In the genomic region with DNA sequence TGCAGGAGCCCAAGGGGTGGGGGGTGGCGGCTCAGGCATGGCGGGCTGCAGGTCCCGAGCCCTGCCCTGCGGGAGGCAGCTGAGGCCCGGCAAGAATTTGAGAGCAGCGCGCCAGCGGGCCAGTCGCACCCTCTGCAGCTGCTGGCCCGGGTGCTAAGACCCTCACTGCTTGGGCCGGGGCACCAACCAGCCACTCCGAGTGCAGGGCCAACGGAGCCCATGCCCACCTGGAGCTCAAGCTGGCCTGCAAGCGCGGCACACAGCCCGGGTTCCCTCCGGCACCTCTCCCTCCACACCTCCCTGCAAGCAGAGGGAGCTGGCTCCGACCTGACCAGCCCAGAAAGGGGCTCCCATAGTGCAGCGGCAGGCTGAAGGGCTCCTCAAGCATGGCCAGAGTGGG, we compare ENCODE assay signal across 26 cellular contexts.
DNase-seq lines count a peak whose midpoint lies in the region; ATAC-seq, FAIRE-seq and TF ChIP-seq lines count a peak whose summit lies in the region.
"Had no signal": no experiment of that assay in that cellular context is flagged by ENCODE, and none has a peak within 500 bp of the region (broad histone marks: within the 10 kb centered on the region; RNA-seq: fewer than 3 reads in every experiment).

No MANE protein-coding gene starts in this region.

- TF ChIP-seq RAD21 in K562 (CRISPR knock-in tag; conservative IDR thresholded peaks at IDR 0.05 in 1 of 2, IDR thresholded peaks at IDR 0.05 in 1 of 2), result no peak
- no peak for TF ChIP-seq RAD21 in H1 (IDR thresholded peaks at IDR 0.05 in 1 of 2, conservative IDR thresholded peaks at IDR 0.05 in 1 of 2; ENCODE audit: low read depth in 2 of 2, low read length in 2 of 2)

- no peak for FAIRE-seq in K562 (lab: Jason Lieb, UNC)
- no peak for FAIRE-seq in H1 (lab: Jason Lieb, UNC)
- FAIRE-seq: A549, D721Med, GM12891, GM18507 had no signal

- POLR2A ChIA-PET in K562 (lab: Yijun Ruan, JAX) (no interaction called here), H1 (lab: Charles Lee; ENCODE audit: partially characterized antibody) (no interaction called here)

- H3K27me3 Mint-ChIP-seq in glutamatergic neuron (ENCODE audit: unreplicated experiment), result peaks cover 2% of the 10 kb centered on the region
- H3K27me3 Mint-ChIP-seq: CD4-positive, alpha-beta T cell had no signal

- H2AFZ ChIP-seq in K562 (ENCODE audit: low read depth, low read length), result no peak overlapping the region
- no peak overlapping the region for H2AFZ ChIP-seq in H1 (ENCODE audit: low read length)
- no peak overlapping the region for H2AFZ ChIP-seq in neuronal stem cell (ENCODE audit: low read length)
- H2AFZ ChIP-seq: GM23338 had no signal

- TF ChIP-seq EP300 in K562 (IDR thresholded peaks at IDR 0.05; ENCODE audit: low read length), result no peak
- TF ChIP-seq EP300 in H1 (IDR thresholded peaks at IDR 0.05; ENCODE audit: borderline replicate concordance in 1 of 2, low read depth in 2 of 2, low read length in 2 of 2), result no peak

- H3K79me2 ChIP-seq in K562 (ENCODE audit: control insufficient read depth, insufficient read depth, low read length), result peaks cover 66% of the 10 kb centered on the region
- H3K79me2 ChIP-seq in H1 (ENCODE audit: control insufficient read depth in 1 of 2, insufficient read depth in 2 of 2, low read length in 2 of 2), result no peaks in the 10 kb centered on the region

- TF ChIP-seq CTCF in left ventricle myocardium inferior (IDR thresholded peaks at IDR 0.05; ENCODE audit: borderline replicate concordance) (no peak), K562 (IDR thresholded peaks at IDR 0.05 in 2 of 3, conservative IDR thresholded peaks at IDR 0.05 in 1 of 3; ENCODE audit: insufficient read depth in 2 of 3, low read depth in 1 of 3, low read length in 3 of 3) (no peak), H1 (IDR thresholded peaks at IDR 0.05; ENCODE audit: control extremely low read depth in 1 of 3, insufficient read depth in 1 of 3, low read depth in 1 of 3, low read length in 3 of 3) (no peak), glutamatergic neuron (IDR thresholded peaks at IDR 0.05; ENCODE audit: partially characterized antibody, unreplicated experiment) (no peak)

- TF ChIP-seq POLR2A in K562 (conservative IDR thresholded peaks at IDR 0.05) (no peak), H1 (IDR thresholded peaks at IDR 0.05; ENCODE audit: control extremely low read depth in 1 of 2, low read depth in 2 of 2, low read length in 2 of 2) (no peak)

- no peak overlapping the region for H3K4ac ChIP-seq in H1 (replicated peaks; ENCODE audit: insufficient read length, low read depth, low read length)
- no peak overlapping the region for H3K4ac ChIP-seq in neuronal stem cell (ENCODE audit: low read length)

- BruUV-seq in K562 (replicated peaks; lab: Mats Ljungman, UMichigan), result no TSS peak

- H3K23ac ChIP-seq in H1 (ENCODE audit: insufficient read length) (no peak overlapping the region), neuronal stem cell (ENCODE audit: low read depth, low read length, poor library complexity) (peak overlapping the region; percentile 31)

- H3K79me1 ChIP-seq in H1 (ENCODE audit: low read depth, low read length) (no peaks in the 10 kb centered on the region), neuronal stem cell (ENCODE audit: low read depth, low read length) (no peaks in the 10 kb centered on the region)

- H4K5ac ChIP-seq in H1 (ENCODE audit: insufficient read length, low read depth, low read length), result no peak overlapping the region

- in situ Hi-C loops in K562 (cut with MboI), result no loop called here

- H3K4me1 Mint-ChIP-seq in glutamatergic neuron (ENCODE audit: low read depth, unreplicated experiment), result no peaks in the 10 kb centered on the region
- H3K4me1 Mint-ChIP-seq: CD14-positive monocyte; CD8-positive, alpha-beta memory T cell had no signal

- ATAC-seq in Right ventricle myocardium inferior, result no peak
- ATAC-seq in K562, result no peak
- ATAC-seq: A549, GM23338 had no signal

- intact Hi-C loops in Right ventricle myocardium inferior (cut with DNase I), result no loop called here
- intact Hi-C loops in left ventricle myocardium inferior (cut with micrococcal nuclease), result no loop called here
- intact Hi-C loops in K562 (cut with micrococcal nuclease), result no loop called here

- no peak overlapping the region for H3K4me3 Mint-ChIP-seq in glutamatergic neuron (ENCODE audit: unreplicated experiment)
- H3K4me3 Mint-ChIP-seq: CD14-positive monocyte; CD4-positive, alpha-beta T cell; CD8-positive, alpha-beta memory T cell; GM23338 had no signal

- no peaks in the 10 kb centered on the region for H3K36me3 ChIP-seq in left ventricle myocardium inferior
- H3K36me3 ChIP-seq in K562 (ENCODE audit: control insufficient read depth, insufficient read depth, low read length), result peaks cover 31% of the 10 kb centered on the region; the same call in 2 of the 3 replicates
- no peaks in the 10 kb centered on the region for H3K36me3 ChIP-seq in H1 (ENCODE audit: control insufficient read depth in 2 of 4, insufficient read depth in 4 of 4, low read length in 3 of 4)
- H3K36me3 ChIP-seq in neuronal stem cell (replicated peaks in 1 of 2; ENCODE audit: control insufficient read depth in 2 of 2, insufficient read depth in 2 of 2, low read length in 2 of 2), result no peaks in the 10 kb centered on the region
- H3K36me3 ChIP-seq: BE2C; BLaER1 treated with 17β-estradiol and CSF1 and Interleukin-3, amounts not matched to agents 10 nM and 100 nM had no signal

- H3K9me3 ChIP-seq in left ventricle myocardium inferior (replicated peaks), result peaks cover 36% of the 10 kb centered on the region
- H3K9me3 ChIP-seq in K562 (replicated peaks; ENCODE audit: control insufficient read depth, insufficient read depth, low read depth, low read length), result peaks cover 14% of the 10 kb centered on the region
- H3K9me3 ChIP-seq in H1 (ENCODE audit: insufficient read depth in 2 of 2, low read depth in 1 of 2, low read length in 1 of 2), result peaks cover 0 to 8% of the 10 kb centered on the region in 2 experiments; a peak in 1 of 4 replicates
- H3K9me3 ChIP-seq in neuronal stem cell (replicated peaks in 1 of 2; ENCODE audit: control insufficient read depth in 2 of 2, insufficient read depth in 1 of 2, low read depth in 1 of 2, low read length in 2 of 2), result peaks cover 0 to 4% of the 10 kb centered on the region in 2 donors
- H3K9me3 ChIP-seq: A549, BE2C had no signal

- no peak overlapping the region for H3K27ac Mint-ChIP-seq in glutamatergic neuron (ENCODE audit: unreplicated experiment)
- H3K27ac Mint-ChIP-seq: CD14-positive monocyte; CD4-positive, alpha-beta T cell; CD8-positive, alpha-beta memory T cell; GM23338 had no signal

- no peaks in the 10 kb centered on the region for H3K23me2 ChIP-seq in H1 (ENCODE audit: low read depth, low read length)

- CTCF ChIA-PET in K562 (lab: Yijun Ruan, JAX; ENCODE audit: low intra/inter-chr PET ratio) (no interaction called here), H1 (lab: Charles Lee; ENCODE audit: partially characterized antibody) (interaction anchor here (0.8 kb wide), 1 partner anchor 10 kb away, joined by 3 read pairs; no protein-coding TSS in a partner anchor)

- H3K9ac ChIP-seq in K562 (ENCODE audit: insufficient read depth in 1 of 2, low read depth in 2 of 2, low read length in 2 of 2), result no peak overlapping the region
- H3K9ac ChIP-seq in H1 (replicated peaks in 1 of 4; ENCODE audit: extremely low read depth in 1 of 4, low read depth in 3 of 4, low read length in 3 of 4), result no peak overlapping the region
- no peak overlapping the region for H3K9ac ChIP-seq in neuronal stem cell (ENCODE audit: low read depth, low read length, poor library complexity)
- H3K9ac ChIP-seq: BLaER1 treated with 17β-estradiol and CSF1 and Interleukin-3, amounts not matched to agents 10 nM and 100 nM had no signal

- H3K9me1 ChIP-seq in K562 (ENCODE audit: control insufficient read depth, insufficient read depth, low read length), result no peaks in the 10 kb centered on the region

- peaks cover 15% of the 10 kb centered on the region for H3K36me3 Mint-ChIP-seq in glutamatergic neuron (ENCODE audit: unreplicated experiment)
- H3K36me3 Mint-ChIP-seq: CD14-positive monocyte; CD8-positive, alpha-beta memory T cell had no signal

- no peak overlapping the region for H3K14ac ChIP-seq in H1 (ENCODE audit: insufficient read length)
- no peak overlapping the region for H3K14ac ChIP-seq in neuronal stem cell (ENCODE audit: low read length)

- DNase-seq in Right ventricle myocardium inferior (ENCODE audit: missing footprints), result peak; percentile 50
- no peak for DNase-seq in left ventricle myocardium inferior
- DNase-seq in K562 (ENCODE audit: extremely low read depth in 1 of 4, low spot score in 3 of 4), result no peak
- no peak for DNase-seq in H1 (ENCODE audit: low read depth in 1 of 2, low spot score in 2 of 2)
- DNase-seq in neuronal stem cell (ENCODE audit: low spot score), result no peak
- no peak for DNase-seq in glutamatergic neuron
- no peak for DNase-seq in nucleus accumbens (lab: John Stamatoyannopoulos, UW)
- DNase-seq: 8988T; ACHN; AML-193; BE2C; CD4-positive, alpha-beta T cell; DMS 273 treated with DMSO at 0.1 percent for 48 hours; DMS53; DMS79 treated with DMSO at 0.1 percent for 48 hours; GF-D8; H7; HCEC 1CT had no signal

- H3K18ac ChIP-seq in H1 (ENCODE audit: extremely low read depth, low read length) (no peak overlapping the region), neuronal stem cell (ENCODE audit: low read length) (peak overlapping the region; percentile 38)

- H2BK12ac ChIP-seq in H1 (ENCODE audit: low read depth, low read length) (no peak overlapping the region), neuronal stem cell (ENCODE audit: low read length) (no peak overlapping the region)

- 74% methylated on average over 7 of the region's 19 CpGs for WGBS in K562 (ENCODE audit: insufficient coverage, low coverage, missing lambda C conversion rate)
- 86% methylated on average over 15 of the region's 19 CpGs; no CpG with 5 or more reads in 1 of the 2 experiments for WGBS in H1 (ENCODE audit: extremely low coverage in 1 of 2, insufficient coverage in 1 of 2, insufficient read length in 1 of 2, insufficient replicate concordance in 2 of 2, low coverage in 1 of 2, low lambda C conversion rate in 2 of 2, missing lambda C conversion rate in 1 of 2), 2 experiments
- no CpG with 5 or more reads among the region's 19 CpGs for WGBS in neuronal stem cell (ENCODE audit: extremely low coverage in 2 of 2, insufficient read length in 2 of 2, insufficient replicate concordance in 1 of 2), 2 donors

- H2BK5ac ChIP-seq in H1 (ENCODE audit: low read depth, low read length) (no peak overlapping the region), neuronal stem cell (ENCODE audit: low read length) (no peak overlapping the region)

- no peak overlapping the region for H2AK5ac ChIP-seq in H1 (ENCODE audit: low read depth, low read length)
- no peak overlapping the region for H2AK5ac ChIP-seq in neuronal stem cell (ENCODE audit: low read depth, low read length)

- H4K8ac ChIP-seq in H1 (ENCODE audit: extremely low read depth, insufficient read depth, low read length) (peak overlapping the region; percentile 51; the same call in 1 of the 2 replicates), neuronal stem cell (ENCODE audit: low read depth, low read length) (no peak overlapping the region)

- no peak overlapping the region for H2BK15ac ChIP-seq in H1 (ENCODE audit: low read length)
- H2BK15ac ChIP-seq in neuronal stem cell (ENCODE audit: low read length), result no peak overlapping the region

- H3K4me1 ChIP-seq in left ventricle myocardium inferior (no peaks in the 10 kb centered on the region), K562 (replicated peaks in 1 of 2; ENCODE audit: control insufficient read depth in 2 of 2, insufficient read depth in 2 of 2, low read length in 2 of 2) (no peaks in the 10 kb centered on the region), H1 (replicated peaks in 1 of 4; ENCODE audit: control insufficient read depth in 3 of 4, insufficient read depth in 4 of 4, low read length in 3 of 4) (no peaks in the 10 kb centered on the region), neuronal stem cell (ENCODE audit: control insufficient read depth in 2 of 2, insufficient read depth in 1 of 2, low read depth in 1 of 2, low read length in 2 of 2) (no peaks in the 10 kb centered on the region)
- H3K4me1 ChIP-seq: A549; BE2C; BLaER1 treated with 17β-estradiol and CSF1 and Interleukin-3, amounts not matched to agents 10 nM and 100 nM had no signal

- no peak overlapping the region for H4K91ac ChIP-seq in H1 (replicated peaks; ENCODE audit: insufficient read length, low read length)
- H4K91ac ChIP-seq in neuronal stem cell (ENCODE audit: low read depth, low read length, poor library complexity), result no peak overlapping the region

- no peak overlapping the region for H3K56ac ChIP-seq in H1 (replicated peaks; ENCODE audit: insufficient read length, low read depth, low read length)

- H3K4me2 ChIP-seq in K562 (ENCODE audit: insufficient read depth, low read length), result no peak overlapping the region
- H3K4me2 ChIP-seq in H1 (ENCODE audit: insufficient read depth in 1 of 2, low read depth in 2 of 2, low read length in 2 of 2), result no peak overlapping the region
- no peak overlapping the region for H3K4me2 ChIP-seq in neuronal stem cell (ENCODE audit: insufficient read depth, low read length, poor library complexity, severe bottlenecking)
- H3K4me2 ChIP-seq: A549; BLaER1 treated with 17β-estradiol and CSF1 and Interleukin-3, amounts not matched to agents 10 nM and 100 nM; GM23338 had no signal

- H3K4me3 ChIP-seq in left ventricle myocardium inferior (no peak overlapping the region), K562 (no peak overlapping the region), H1 (ENCODE audit: extremely low read depth in 1 of 4, insufficient read depth in 2 of 4, low read depth in 3 of 4, low read length in 4 of 4) (no peak overlapping the region), neuronal stem cell (ENCODE audit: low read length in 2 of 2) (no peak overlapping the region)
- H3K4me3 ChIP-seq: A549; BLaER1 treated with 17β-estradiol and CSF1 and Interleukin-3, amounts not matched to agents 10 nM and 100 nM; GM23338 had no signal

- no peak overlapping the region for H3K27ac ChIP-seq in left ventricle myocardium inferior (replicated peaks)
- no peak overlapping the region for H3K27ac ChIP-seq in K562 (ENCODE audit: extremely low read depth, low read depth, low read length)
- H3K27ac ChIP-seq in H1 (ENCODE audit: low read depth, low read length), result no peak overlapping the region
- H3K27ac ChIP-seq in neuronal stem cell (replicated peaks; ENCODE audit: low read length), result no peak overlapping the region
- H3K27ac ChIP-seq: A549; BLaER1 treated with 17β-estradiol and CSF1 and Interleukin-3, amounts not matched to agents 10 nM and 100 nM had no signal

- no peak overlapping the region for H2BK120ac ChIP-seq in H1 (replicated peaks; ENCODE audit: low read depth, low read length)
- no peak overlapping the region for H2BK120ac ChIP-seq in neuronal stem cell (ENCODE audit: low read depth, low read length)

- peaks cover 5% of the 10 kb centered on the region for H3K9me3 Mint-ChIP-seq in glutamatergic neuron (ENCODE audit: unreplicated experiment)

- no peak overlapping the region for H2BK20ac ChIP-seq in H1 (ENCODE audit: low read length)

- H4K20me1 ChIP-seq in K562 (replicated peaks; ENCODE audit: control insufficient read depth, insufficient read depth, low read length) (no peaks in the 10 kb centered on the region), H1 (replicated peaks in 1 of 2; ENCODE audit: control insufficient read depth in 1 of 2, insufficient read depth in 2 of 2, low read length in 2 of 2) (no peaks in the 10 kb centered on the region)
- H4K20me1 ChIP-seq: BLaER1 treated with 17β-estradiol and CSF1 and Interleukin-3, amounts not matched to agents 10 nM and 100 nM had no signal

- H3K27me3 ChIP-seq in left ventricle myocardium inferior (ENCODE audit: low read depth), result no peaks in the 10 kb centered on the region
- no peaks in the 10 kb centered on the region for H3K27me3 ChIP-seq in K562 (ENCODE audit: control insufficient read depth in 2 of 2, insufficient read depth in 2 of 2, low read length in 2 of 2)
- H3K27me3 ChIP-seq in H1 (replicated peaks in 1 of 4; ENCODE audit: control insufficient read depth in 3 of 4, extremely low read depth in 1 of 4, insufficient read depth in 3 of 4, low read length in 3 of 4), result no peaks in the 10 kb centered on the region
- H3K27me3 ChIP-seq in neuronal stem cell (ENCODE audit: control insufficient read depth in 3 of 3, insufficient read depth in 3 of 3, low read depth in 1 of 3, low read length in 3 of 3), result peaks cover 0 to 3% (median 0%) of the 10 kb centered on the region in 3 experiments
- H3K27me3 ChIP-seq: BE2C; BLaER1 treated with 17β-estradiol and CSF1 and Interleukin-3, amounts not matched to agents 10 nM and 100 nM had no signal
